ENCODE assay signal across 8 cellular contexts in the genomic region with DNA sequence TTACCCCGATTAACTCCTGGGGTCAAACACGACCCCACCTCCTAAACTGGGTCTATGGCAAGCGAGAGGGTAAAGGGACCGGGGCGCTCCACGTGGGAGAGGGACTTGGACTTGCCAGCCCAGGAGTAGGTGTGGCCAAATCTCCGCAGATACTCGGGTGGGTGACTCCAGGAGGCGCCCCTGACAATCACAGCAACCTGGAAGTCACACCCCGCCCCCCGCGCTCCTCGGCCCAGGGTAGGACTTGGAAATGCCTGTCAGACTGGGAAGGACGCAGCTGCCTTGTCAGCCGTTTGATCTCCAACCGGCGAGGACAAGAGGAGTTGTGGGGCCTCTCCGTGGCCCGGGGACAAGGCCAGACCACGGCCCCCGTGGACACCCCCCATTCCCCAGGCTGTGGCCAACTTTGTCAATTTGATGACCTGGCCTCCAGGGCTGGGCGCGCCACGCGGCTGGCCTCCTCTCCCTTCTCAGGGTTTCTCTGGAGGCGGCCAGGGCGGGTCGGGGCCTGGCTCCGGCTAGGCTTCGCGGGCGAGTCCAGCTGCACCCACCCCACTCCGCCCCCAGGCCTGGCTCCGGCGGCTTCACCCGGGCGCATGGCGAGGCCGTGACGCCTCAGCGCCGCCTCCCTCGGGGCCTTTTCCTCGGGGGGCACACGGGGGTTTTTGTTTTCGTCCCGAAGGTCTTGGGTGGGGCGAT. TPM values are rescaled to one million over a fixed set of nuclear protein-coding genes. Genes with fewer than 3 reads are reported as not detected.
A peak's percentile ranks its signal among the peaks of the same experiment; 100 is the strongest.
DNase-seq lines count a peak whose midpoint lies in the region; ATAC-seq and TF ChIP-seq lines count a peak whose summit lies in the region.

No MANE protein-coding gene starts in this region.

- no peak for TF ChIP-seq POLR2A in transverse colon (IDR thresholded peaks at IDR 0.05)

- no peak for TF ChIP-seq EP300 in transverse colon (IDR thresholded peaks at IDR 0.05; ENCODE audit: low read depth)

- POLR2A ChIA-PET in Caco-2 (lab: Charles Lee): no interaction called here

- ATAC-seq in memory B cell (ENCODE audit: low read depth): no peak

- CTCF ChIA-PET in Caco-2 (lab: Charles Lee): no interaction called here
- CTCF ChIA-PET in activated naive CD4-positive, alpha-beta T cell treated with anti-CD3 and anti-CD28 coated beads, Interleukin-2, amount 10 ng/mL, durations not matched to agents 7 days and 5 days (lab: Charles Lee): interaction anchor here (1.4 to 1.5 kb wide), 4 partner anchors 37 to 1134 kb away, joined by 3 to 11 read pairs (median 6); no protein-coding TSS in a partner anchor

- intact Hi-C loops in Caco-2 (cut with micrococcal nuclease; ENCODE audit: unreplicated experiment): no loop called here
- intact Hi-C loops in transverse colon (cut with DNase I; ENCODE audit: low total_unique reads): no loop called here

- H3K27ac ChIP-seq in transverse colon: peak overlapping the region; percentile 77 to 87 (median 82)

- peaks cover 5% of the 10 kb centered on the region for H3K27me3 ChIP-seq in Caco-2 (replicated peaks; ENCODE audit: control insufficient read depth, insufficient read depth, low read length)
- peaks cover 70% of the 10 kb centered on the region for H3K27me3 ChIP-seq in transverse colon

- H3K4me3 ChIP-seq in Caco-2 (ENCODE audit: low read depth, low read length) (peak overlapping the region; percentile 52), transverse colon (peak overlapping the region in 3 of 4 donors; percentile 34 to 66 (median 40))

- H3K36me3 ChIP-seq in Caco-2 (ENCODE audit: control insufficient read depth, insufficient read depth, low read length) (no peaks in the 10 kb centered on the region), transverse colon (no peaks in the 10 kb centered on the region)

- peak overlapping the region; percentile 69 for H3K4me3 Mint-ChIP-seq in Caco-2 (ENCODE audit: unreplicated experiment)
- peak overlapping the region; percentile 92 for H3K4me3 Mint-ChIP-seq in activated naive CD4-positive, alpha-beta T cell treated with anti-CD3 and anti-CD28 coated beads, Interleukin-2, amount 10 ng/mL, durations not matched to agents 7 days and 5 days
- H3K4me3 Mint-ChIP-seq in memory B cell: peak overlapping the region; percentile 22

- 0 to 2% methylated on average over 1 to 35 of the region's 48 CpGs for WGBS in transverse colon (ENCODE audit: low coverage in 1 of 2), 2 donors

- H3K9me3 Mint-ChIP-seq in Caco-2 (ENCODE audit: unreplicated experiment): no peaks in the 10 kb centered on the region
- H3K9me3 Mint-ChIP-seq in activated naive CD4-positive, alpha-beta T cell treated with anti-CD3 and anti-CD28 coated beads, Interleukin-2, amount 10 ng/mL, durations not matched to agents 7 days and 5 days: no peaks in the 10 kb centered on the region
- no peaks in the 10 kb centered on the region for H3K9me3 Mint-ChIP-seq in memory B cell

- DNase-seq in Caco-2: peak; percentile 41 to 74
- peak; percentile 24 to 26 for DNase-seq in NCI-H1930 (lab: John Stamatoyannopoulos, UW)
- DNase-seq in activated naive CD4-positive, alpha-beta T cell treated with anti-CD3 and anti-CD28 coated beads, Interleukin-2, amount 10 ng/mL, durations not matched to agents 7 days and 5 days: peak; percentile 70
- DNase-seq in memory B cell (ENCODE audit: low spot score in 2 of 2): no peak
- DNase-seq in transverse colon: peak; percentile 63
- DNase-seq in SIG-M5 treated with dmso at 0.1 percent for 504 hours (lab: John Stamatoyannopoulos, UW; ENCODE audit: unreplicated experiment): no peak
- DNase-seq in CD1c-positive myeloid dendritic cell (ENCODE audit: extremely low spot score): no peak
- DNase-seq in UCSD-AML1 (lab: John Stamatoyannopoulos, UW; ENCODE audit: unreplicated experiment): no peak

- no TSS peak for BruUV-seq in Caco-2 (replicated peaks; lab: Mats Ljungman, UMichigan)

- H3K36me3 Mint-ChIP-seq in Caco-2 (ENCODE audit: insufficient read depth, unreplicated experiment): no peaks in the 10 kb centered on the region
- peaks cover 20% of the 10 kb centered on the region for H3K36me3 Mint-ChIP-seq in activated naive CD4-positive, alpha-beta T cell treated with anti-CD3 and anti-CD28 coated beads, Interleukin-2, amount 10 ng/mL, durations not matched to agents 7 days and 5 days
- peaks cover 5% of the 10 kb centered on the region for H3K36me3 Mint-ChIP-seq in memory B cell

- H3K4me1 ChIP-seq in Caco-2 (peaks cover 20% of the 10 kb centered on the region), transverse colon (peaks cover 12 to 44% (median 43%) of the 10 kb centered on the region in 4 donors)

- H3K9me3 ChIP-seq in Caco-2 (no peaks in the 10 kb centered on the region), transverse colon (no peaks in the 10 kb centered on the region)

- H3K4me1 Mint-ChIP-seq in Caco-2 (ENCODE audit: low read depth, unreplicated experiment): peaks cover 5% of the 10 kb centered on the region
- peaks cover 40% of the 10 kb centered on the region for H3K4me1 Mint-ChIP-seq in activated naive CD4-positive, alpha-beta T cell treated with anti-CD3 and anti-CD28 coated beads, Interleukin-2, amount 10 ng/mL, durations not matched to agents 7 days and 5 days
- peaks cover 13% of the 10 kb centered on the region for H3K4me1 Mint-ChIP-seq in memory B cell

- in situ Hi-C loops in transverse colon (cut with MboI; ENCODE audit: low pct_ligation_motif_present in 1 of 4, low pct_unique_long_range_greater_than_20kb in 1 of 4, low sequenced_read_pairs in 3 of 4): loop anchor here in 3 of 4 donors (25.0 kb wide), 3 partner anchors 1111 to 1286 kb away; no protein-coding TSS in a partner anchor

- H3K27ac Mint-ChIP-seq in Caco-2 (ENCODE audit: unreplicated experiment) (no peak overlapping the region), memory B cell (no peak overlapping the region)
- H3K27ac Mint-ChIP-seq in activated naive CD4-positive, alpha-beta T cell treated with anti-CD3 and anti-CD28 coated beads, Interleukin-2, amount 10 ng/mL, durations not matched to agents 7 days and 5 days: peak overlapping the region; percentile 99

- no peak for TF ChIP-seq CTCF in Caco-2 (IDR thresholded peaks at IDR 0.05; ENCODE audit: insufficient read depth in 1 of 2, low read depth in 1 of 2, low read length in 1 of 2, severe bottlenecking in 1 of 2, unreplicated experiment in 1 of 2)
- TF ChIP-seq CTCF in transverse colon (IDR thresholded peaks at IDR 0.05): peak in 1 of 5 experiments; percentile 10

- H3K27me3 Mint-ChIP-seq in Caco-2 (ENCODE audit: insufficient read depth, unreplicated experiment) (peaks cover 38% of the 10 kb centered on the region), memory B cell (peaks cover 36% of the 10 kb centered on the region)
- peaks cover 39% of the 10 kb centered on the region for H3K27me3 Mint-ChIP-seq in activated naive CD4-positive, alpha-beta T cell treated with anti-CD3 and anti-CD28 coated beads, Interleukin-2, amount 10 ng/mL, durations not matched to agents 7 days and 5 days

RNA-seq across cellular contexts. Expression of gene BCL11B, which starts 1.2 kb away (rescaled TPM):
- 0.05 TPM in 1 of 2 replicates, not detected in the other for total RNA-seq in Caco-2 (2022)
- 1 to 10 TPM in 3 of 4 donors, under 1 TPM in 1; 0.37 to 4.8 (median 3.7) TPM for total RNA-seq in transverse colon

Comparison
In these comparisons a context has a peak if more than half of its experiments do, and no peak if none do; other contexts are left out.
1. DNase-seq: peak in Caco-2 (2 of 2), NCI-H1930 (2 of 2), activated naive CD4-positive, alpha-beta T cell treated with anti-CD3 and anti-CD28 coated beads, Interleukin-2, amount 10 ng/mL, durations not matched to agents 7 days and 5 days (single experiment) and transverse colon (single experiment); none in memory B cell (0 of 2), SIG-M5 treated with dmso at 0.1 percent for 504 hours (single experiment), CD1c-positive myeloid dendritic cell (single experiment) and UCSD-AML1 (single experiment).
2. H3K4me3 Mint-ChIP-seq: peak in every context shown above with its lines; median percentile 92 in activated naive CD4-positive, alpha-beta T cell treated with anti-CD3 and anti-CD28 coated beads, Interleukin-2, amount 10 ng/mL, durations not matched to agents 7 days and 5 days; 69 in Caco-2; 22 in memory B cell.